In genomic region chr17:81083125-81083765, GRCh38 we compare ENCODE assay signal across 1 cellular context.
TF ChIP-seq lines count a peak whose summit lies in the region.

No MANE protein-coding gene starts in this region.

TF ChIP-seq in HepG2, 621 proteins besides CTCF, POLR2A, EP300 and RAD21 (continued from another document and continues in another):
- peak; percentile 81; the same call in 1 of the 2 replicates for TF ChIP-seq ZNF552 (CRISPR knock-in tag; IDR thresholded peaks at IDR 0.05; ENCODE audit: borderline replicate concordance)
- TF ChIP-seq NONO (IDR thresholded peaks at IDR 0.05) = no peak
- peak; percentile 95 for TF ChIP-seq NONO (CRISPR knock-in tag; conservative IDR thresholded peaks at IDR 0.05)
- peak; percentile 96 for TF ChIP-seq PAXIP1 (CRISPR knock-in tag; conservative IDR thresholded peaks at IDR 0.05)
- no peak for TF ChIP-seq ZEB1 (IDR thresholded peaks at IDR 0.05; ENCODE audit: insufficient replicate concordance, low read depth)
- peak; percentile 85 for TF ChIP-seq BCL6 (CRISPR knock-in tag; IDR thresholded peaks at IDR 0.05)
- TF ChIP-seq ZNF574 (CRISPR knock-in tag; IDR thresholded peaks at IDR 0.05) = peak; percentile 93
- 0 out of 2 replicates have a peak, but pooled peaks have one; percentile 37 for TF ChIP-seq ZBTB8A (CRISPR knock-in tag; IDR thresholded peaks at IDR 0.05; ENCODE audit: borderline replicate concordance, low read depth)
- TF ChIP-seq NCOA2 (CRISPR knock-in tag; IDR thresholded peaks at IDR 0.05) = peak; percentile 91
- peak; percentile 99 for TF ChIP-seq SALL1 (CRISPR knock-in tag; IDR thresholded peaks at IDR 0.05)
- TF ChIP-seq RBFOX2 (IDR thresholded peaks at IDR 0.05; ENCODE audit: low read depth, low read length) = peak; percentile 67
- peak; percentile 99 for TF ChIP-seq MXD4 (CRISPR knock-in tag; IDR thresholded peaks at IDR 0.05)
- TF ChIP-seq RBM22 (optimal IDR thresholded peaks at IDR 0.05; ENCODE audit: low read length) = no peak
- TF ChIP-seq DPF2 (CRISPR knock-in tag; IDR thresholded peaks at IDR 0.05; ENCODE audit: borderline replicate concordance, low read depth) = peak; percentile 25; the same call in 1 of the 2 replicates
- TF ChIP-seq ZBTB20 (CRISPR knock-in tag; IDR thresholded peaks at IDR 0.05; ENCODE audit: borderline replicate concordance, low read depth) = peak; percentile 96; the same call in 1 of the 2 replicates
- peak; percentile 86 for TF ChIP-seq ATF7-NPFF (CRISPR knock-in tag; IDR thresholded peaks at IDR 0.05; ENCODE audit: low read depth)
- TF ChIP-seq MEF2D (CRISPR knock-in tag; IDR thresholded peaks at IDR 0.05) = peak; percentile 85
- peak; percentile 81; the same call in 1 of the 2 replicates for TF ChIP-seq PRMT3 (CRISPR knock-in tag; IDR thresholded peaks at IDR 0.05; ENCODE audit: borderline replicate concordance, low read depth)
- TF ChIP-seq AHDC1 (CRISPR knock-in tag; IDR thresholded peaks at IDR 0.05; ENCODE audit: borderline replicate concordance) = peak; percentile 75
- TF ChIP-seq E2F2 (CRISPR knock-in tag; IDR thresholded peaks at IDR 0.05; ENCODE audit: borderline replicate concordance) = peak; percentile 91; the same call in 1 of the 2 replicates
- peak; percentile 57; the same call in 1 of the 2 replicates for TF ChIP-seq ZBTB2 (CRISPR knock-in tag; IDR thresholded peaks at IDR 0.05; ENCODE audit: low read depth)
- peak; percentile 89 for TF ChIP-seq ISL2 (CRISPR knock-in tag; IDR thresholded peaks at IDR 0.05)
- 0 out of 2 replicates have a peak, but pooled peaks have one; percentile 34 for TF ChIP-seq ZBTB34 (CRISPR knock-in tag; IDR thresholded peaks at IDR 0.05)
- TF ChIP-seq MTA1 (CRISPR knock-in tag; IDR thresholded peaks at IDR 0.05; ENCODE audit: borderline replicate concordance) = peak; percentile 57; the same call in 1 of the 2 replicates
- peak; percentile 92; the same call in 1 of the 2 replicates for TF ChIP-seq ZBTB38 (CRISPR knock-in tag; IDR thresholded peaks at IDR 0.05)
- TF ChIP-seq ZNF124 (CRISPR knock-in tag; IDR thresholded peaks at IDR 0.05) = peak; percentile 96
- TF ChIP-seq ZNF563 (CRISPR knock-in tag; IDR thresholded peaks at IDR 0.05) = peak; percentile 98; the same call in 1 of the 2 replicates
- no peak for TF ChIP-seq ZNF260 (CRISPR knock-in tag; IDR thresholded peaks at IDR 0.05; ENCODE audit: borderline replicate concordance, low read depth)
- peak; percentile 74; the same call in 1 of the 2 replicates for TF ChIP-seq MED13 (CRISPR knock-in tag; IDR thresholded peaks at IDR 0.05)
- peak; percentile 74; the same call in 1 of the 2 replicates for TF ChIP-seq ZNF230 (CRISPR knock-in tag; IDR thresholded peaks at IDR 0.05)
- TF ChIP-seq HBP1 (CRISPR knock-in tag; IDR thresholded peaks at IDR 0.05; ENCODE audit: low read depth) = peak; percentile 68; the same call in 1 of the 2 replicates
- peak; percentile 61; the same call in 1 of the 2 replicates for TF ChIP-seq ZNF780A (CRISPR knock-in tag; IDR thresholded peaks at IDR 0.05)
- TF ChIP-seq CCDC6 (CRISPR knock-in tag; IDR thresholded peaks at IDR 0.05) = peak; percentile 97
- TF ChIP-seq ZFP36L1 (CRISPR knock-in tag; IDR thresholded peaks at IDR 0.05) = peak; percentile 99
- TF ChIP-seq ZNF3 (CRISPR knock-in tag; IDR thresholded peaks at IDR 0.05) = no peak
- TF ChIP-seq CAMTA2 (CRISPR knock-in tag; IDR thresholded peaks at IDR 0.05; ENCODE audit: borderline replicate concordance) = peak; percentile 54; the same call in 1 of the 2 replicates
- no peak for TF ChIP-seq FOXP1 (IDR thresholded peaks at IDR 0.05)
- TF ChIP-seq FOXP1 (CRISPR knock-in tag; IDR thresholded peaks at IDR 0.05) = peak; percentile 65
- TF ChIP-seq ZFAT (CRISPR knock-in tag; conservative IDR thresholded peaks at IDR 0.05) = peak; percentile 87; the same call in 1 of the 2 replicates
- 0 out of 2 replicates have a peak, but pooled peaks have one; percentile 48 for TF ChIP-seq GATA4 (IDR thresholded peaks at IDR 0.05; ENCODE audit: borderline replicate concordance, low read depth)
- TF ChIP-seq MXD1 (CRISPR knock-in tag; IDR thresholded peaks at IDR 0.05) = peak; percentile 94; the same call in 1 of the 2 replicates
- TF ChIP-seq SNRNP70 (IDR thresholded peaks at IDR 0.05; ENCODE audit: low read depth, low read length) = no peak
- TF ChIP-seq ZNF747 (CRISPR knock-in tag; IDR thresholded peaks at IDR 0.05; ENCODE audit: borderline replicate concordance) = peak; percentile 96; the same call in 1 of the 2 replicates
- TF ChIP-seq ATRX (CRISPR knock-in tag; IDR thresholded peaks at IDR 0.05; ENCODE audit: borderline replicate concordance) = no peak
- peak; percentile 93 for TF ChIP-seq AKAP8 (CRISPR knock-in tag; IDR thresholded peaks at IDR 0.05)
- TF ChIP-seq RFX3 (CRISPR knock-in tag; IDR thresholded peaks at IDR 0.05) = peak; percentile 40; the same call in 1 of the 2 replicates
- TF ChIP-seq ZNF781 (CRISPR knock-in tag; IDR thresholded peaks at IDR 0.05; ENCODE audit: borderline replicate concordance, not compliant biosample characterization) = peak; percentile 78
- TF ChIP-seq XRCC5 (optimal IDR thresholded peaks at IDR 0.05; ENCODE audit: low read length) = peak; percentile 58
- no peak for TF ChIP-seq ZNF567 (CRISPR knock-in tag; IDR thresholded peaks at IDR 0.05; ENCODE audit: borderline replicate concordance)
- TF ChIP-seq MTA3 (CRISPR knock-in tag; IDR thresholded peaks at IDR 0.05) = no peak
